31 cellular contexts compared by ENCODE assay signal in genomic region chr19:48033604-48034003, GRCh38. TPM values are rescaled to one million over a fixed set of nuclear protein-coding genes. Genes with fewer than 3 reads are reported as not detected.
DNase-seq lines count a peak whose midpoint lies in the region; ATAC-seq, FAIRE-seq and TF ChIP-seq lines count a peak whose summit lies in the region.
"Had no signal": no experiment of that assay in that cellular context is flagged by ENCODE, and none has a peak within 500 bp of the region (broad histone marks: within the 10 kb centered on the region; RNA-seq: fewer than 3 reads in every experiment).

No MANE protein-coding gene starts in this region.

- H4K20me1 ChIP-seq in HepG2 (ENCODE audit: insufficient read depth, low read length), result no peaks in the 10 kb centered on the region
- no peaks in the 10 kb centered on the region for H4K20me1 ChIP-seq in IMR-90 (ENCODE audit: insufficient read depth, low read length)
- H4K20me1 ChIP-seq in H1 (replicated peaks in 1 of 2; ENCODE audit: control insufficient read depth in 1 of 2, insufficient read depth in 2 of 2, low read length in 2 of 2), result no peaks in the 10 kb centered on the region
- H4K20me1 ChIP-seq: BLaER1 had no signal

- no peak for TF ChIP-seq RAD21 in HepG2 (CRISPR knock-in tag; IDR thresholded peaks at IDR 0.05)
- no peak for TF ChIP-seq RAD21 in IMR-90 (IDR thresholded peaks at IDR 0.05; ENCODE audit: low read length)
- TF ChIP-seq RAD21 in H1 (IDR thresholded peaks at IDR 0.05 in 1 of 2, conservative IDR thresholded peaks at IDR 0.05 in 1 of 2; ENCODE audit: low read depth in 2 of 2, low read length in 2 of 2), result no peak

- no peak for TF ChIP-seq EP300 in HepG2 (IDR thresholded peaks at IDR 0.05; ENCODE audit: low read depth in 2 of 2, low read length in 2 of 2)
- no peak for TF ChIP-seq EP300 in HepG2 (CRISPR knock-in tag; IDR thresholded peaks at IDR 0.05; ENCODE audit: borderline replicate concordance)
- no peak for TF ChIP-seq EP300 in H1 (IDR thresholded peaks at IDR 0.05; ENCODE audit: borderline replicate concordance in 1 of 2, low read depth in 2 of 2, low read length in 2 of 2)

- H3K23ac ChIP-seq in IMR-90 (ENCODE audit: low read depth, low read length), result no peak overlapping the region
- no peak overlapping the region for H3K23ac ChIP-seq in H1 (ENCODE audit: insufficient read length)

- DNase-seq in HepG2 (ENCODE audit: low spot score) (no peak), right lobe of liver (no peak), IMR-90 (no peak), H1 (ENCODE audit: low read depth in 1 of 2, low spot score in 2 of 2) (no peak), SW480 (ENCODE audit: low spot score) (no peak)
- no peak for DNase-seq in stimulated activated CD4-positive, alpha-beta T cell treated with anti-CD3 and anti-CD28 coated beads, Interleukin-1b, Interleukin-23, amount 100 ng/mL, for 48 hours
- DNase-seq: ACHN; BE2C; C1 segment of cervical spinal cord; CD4-positive, alpha-beta memory T cell; CD4-positive, CD25-positive, alpha-beta regulatory T cell; CD8-positive, alpha-beta memory T cell; COR-L47; DMS 273 treated with DMSO at 0.1 percent for 48 hours; DMS153; DMS53; DMS79; DND-41; EL; GDM1 had no signal

- no peak overlapping the region for H2BK20ac ChIP-seq in IMR-90 (ENCODE audit: low read depth, low read length)
- H2BK20ac ChIP-seq in H1 (ENCODE audit: low read length), result no peak overlapping the region

- no peaks in the 10 kb centered on the region for H3K4me1 ChIP-seq in HepG2 (ENCODE audit: insufficient read depth, low read length)
- no peaks in the 10 kb centered on the region for H3K4me1 ChIP-seq in right lobe of liver
- no peaks in the 10 kb centered on the region for H3K4me1 ChIP-seq in IMR-90 (ENCODE audit: control insufficient read depth, insufficient read depth, low read length)
- H3K4me1 ChIP-seq in H1 (replicated peaks in 1 of 4; ENCODE audit: control insufficient read depth in 3 of 4, insufficient read depth in 4 of 4, low read length in 3 of 4), result no peaks in the 10 kb centered on the region
- H3K4me1 ChIP-seq: BE2C had no signal

- H3K27ac ChIP-seq in HepG2 (ENCODE audit: extremely low read length, insufficient read depth, low read length), result no peak overlapping the region
- H3K27ac ChIP-seq in right lobe of liver, result no peak overlapping the region
- no peak overlapping the region for H3K27ac ChIP-seq in IMR-90 (ENCODE audit: insufficient read depth, low read length)
- no peak overlapping the region for H3K27ac ChIP-seq in H1 (ENCODE audit: low read depth, low read length)
- H3K27ac ChIP-seq: 22Rv1, BLaER1 had no signal

- no peak for TF ChIP-seq CTCF in HepG2 (CRISPR knock-in tag; IDR thresholded peaks at IDR 0.05)
- no peak for TF ChIP-seq CTCF in right lobe of liver (IDR thresholded peaks at IDR 0.05)
- TF ChIP-seq CTCF in IMR-90 (conservative IDR thresholded peaks at IDR 0.05; ENCODE audit: low read depth, low read length), result no peak
- no peak for TF ChIP-seq CTCF in H1 (IDR thresholded peaks at IDR 0.05; ENCODE audit: control extremely low read depth in 1 of 3, insufficient read depth in 1 of 3, low read depth in 1 of 3, low read length in 3 of 3)

- H2AK9ac ChIP-seq in IMR-90 (replicated peaks; ENCODE audit: low read depth, low read length, poor library complexity), result no peak overlapping the region

- H3K4me2 ChIP-seq in HepG2 (ENCODE audit: low read depth, low read length) (no peak overlapping the region), IMR-90 (ENCODE audit: low read depth, low read length) (no peak overlapping the region), H1 (ENCODE audit: insufficient read depth in 1 of 2, low read depth in 2 of 2, low read length in 2 of 2) (no peak overlapping the region)
- H3K4me2 ChIP-seq: BLaER1 had no signal

- H4K5ac ChIP-seq in IMR-90 (ENCODE audit: low read depth, low read length), result no peak overlapping the region
- H4K5ac ChIP-seq in H1 (ENCODE audit: insufficient read length, low read depth, low read length), result no peak overlapping the region

- TF ChIP-seq POLR2A in HepG2 (IDR thresholded peaks at IDR 0.05; ENCODE audit: insufficient read depth in 1 of 2, low read depth in 2 of 2, low read length in 2 of 2) (no peak), right lobe of liver (IDR thresholded peaks at IDR 0.05) (no peak), IMR-90 (IDR thresholded peaks at IDR 0.05; ENCODE audit: low read depth, low read length) (no peak), H1 (IDR thresholded peaks at IDR 0.05; ENCODE audit: control extremely low read depth in 1 of 2, low read depth in 2 of 2, low read length in 2 of 2) (no peak)

- BruUV-seq in HepG2 (replicated peaks; lab: Mats Ljungman, UMichigan), result no TSS peak
- BruUV-seq in IMR-90 (replicated peaks; lab: Mats Ljungman, UMichigan), result no TSS peak

- H2BK12ac ChIP-seq in H1 (ENCODE audit: low read depth, low read length), result no peak overlapping the region

- H3K9me3 ChIP-seq in HepG2 (ENCODE audit: low read length) (peaks cover 8% of the 10 kb centered on the region), right lobe of liver (no peaks in the 10 kb centered on the region), IMR-90 (ENCODE audit: control insufficient read depth, insufficient read depth, low read length) (no peaks in the 10 kb centered on the region), H1 (ENCODE audit: insufficient read depth in 2 of 2, low read depth in 1 of 2, low read length in 1 of 2) (peaks cover 4 to 8% of the 10 kb centered on the region in 2 experiments; a peak in 2 of 4 replicates)
- H3K9me3 ChIP-seq: BE2C had no signal

- H3K79me1 ChIP-seq in IMR-90 (ENCODE audit: low read depth in 1 of 2, low read length in 2 of 2) (no peaks in the 10 kb centered on the region), H1 (ENCODE audit: low read depth, low read length) (no peaks in the 10 kb centered on the region)

- no peaks in the 10 kb centered on the region for H3K23me2 ChIP-seq in H1 (ENCODE audit: low read depth, low read length)

- no peak overlapping the region for H4K91ac ChIP-seq in IMR-90 (ENCODE audit: insufficient read depth, low read depth, low read length)
- no peak overlapping the region for H4K91ac ChIP-seq in H1 (replicated peaks; ENCODE audit: insufficient read length, low read length)

- POLR2A ChIA-PET in HepG2 (lab: Yijun Ruan, JAX) (no interaction called here), IMR-90 (lab: Charles Lee; ENCODE audit: unreplicated experiment) (no interaction called here), H1 (lab: Charles Lee; ENCODE audit: partially characterized antibody) (interaction anchor here (0.5 kb wide), 1 partner anchor 239 kb away, joined by 3 read pairs; no protein-coding TSS in a partner anchor)

- H3K4me3 ChIP-seq in HepG2 (replicated peaks in 1 of 3; ENCODE audit: insufficient read depth in 1 of 3, low read depth in 2 of 3, low read length in 3 of 3) (no peak overlapping the region), right lobe of liver (no peak overlapping the region), IMR-90 (ENCODE audit: insufficient read depth, low read depth, low read length) (no peak overlapping the region), H1 (ENCODE audit: extremely low read depth in 1 of 4, insufficient read depth in 2 of 4, low read depth in 3 of 4, low read length in 4 of 4) (no peak overlapping the region)
- H3K4me3 ChIP-seq: BLaER1, GM12878 had no signal

- no peaks in the 10 kb centered on the region for H3K9me1 ChIP-seq in IMR-90 (ENCODE audit: insufficient read depth, low read length)

- CTCF ChIA-PET in HepG2 (lab: Yijun Ruan, JAX; ENCODE audit: low intra/inter-chr PET ratio, low total read pairs), result no interaction called here
- CTCF ChIA-PET in IMR-90 (lab: Yijun Ruan, JAX), result interaction anchor here (0.6 kb wide), 2 partner anchors 70 to 165 kb away, joined by 3 to 4 read pairs; no protein-coding TSS in a partner anchor
- CTCF ChIA-PET in H1 (lab: Charles Lee; ENCODE audit: partially characterized antibody), result interaction anchor here (1.1 to 1.2 kb wide), 2 partner anchors 36 to 69 kb away, joined by 3 to 4 read pairs; no protein-coding TSS in a partner anchor

- H2AK5ac ChIP-seq in IMR-90 (ENCODE audit: low read depth, low read length), result no peak overlapping the region
- H2AK5ac ChIP-seq in H1 (ENCODE audit: low read depth, low read length), result no peak overlapping the region

- H3K56ac ChIP-seq in IMR-90 (ENCODE audit: extremely low read depth, insufficient read depth, low read length) (no peak overlapping the region), H1 (replicated peaks; ENCODE audit: insufficient read length, low read depth, low read length) (no peak overlapping the region)

- dilution Hi-C loops in IMR-90 (cut with HindIII; ENCODE audit: low sequenced_read_pairs, unreplicated experiment), result no loop called here

- H3K27me3 ChIP-seq in HepG2 (ENCODE audit: control insufficient read depth in 1 of 2, insufficient read depth in 2 of 2, low read length in 2 of 2) (peaks cover 0 to 31% of the 10 kb centered on the region in 2 experiments), right lobe of liver (no peaks in the 10 kb centered on the region), IMR-90 (ENCODE audit: control insufficient read depth, insufficient read depth, low read length) (peaks cover 2% of the 10 kb centered on the region), H1 (replicated peaks in 1 of 4; ENCODE audit: control insufficient read depth in 3 of 4, extremely low read depth in 1 of 4, insufficient read depth in 3 of 4, low read length in 3 of 4) (no peaks in the 10 kb centered on the region)
- H3K27me3 ChIP-seq: BLaER1 had no signal

- no peak overlapping the region for H2BK120ac ChIP-seq in IMR-90 (ENCODE audit: low read depth, low read length)
- H2BK120ac ChIP-seq in H1 (replicated peaks; ENCODE audit: low read depth, low read length), result no peak overlapping the region

- H3K4ac ChIP-seq in IMR-90 (ENCODE audit: low read depth, low read length) (no peak overlapping the region), H1 (replicated peaks; ENCODE audit: insufficient read length, low read depth, low read length) (no peak overlapping the region)

- in situ Hi-C loops in HepG2 (cut with HindIII; ENCODE audit: extremely low pct_ligation_motif_present, low pct_unique_long_range_greater_than_20kb), result no loop called here
- in situ Hi-C loops in IMR-90 (cut with MboI; ENCODE audit: low sequenced_read_pairs), result no loop called here

- intact Hi-C loops in HepG2 (cut with micrococcal nuclease; ENCODE audit: unreplicated experiment), result no loop called here
- intact Hi-C loops in right lobe of liver (cut with DNase I), result no loop called here
- intact Hi-C loops in IMR-90 (cut with micrococcal nuclease), result no loop called here

- no peak overlapping the region for H3K14ac ChIP-seq in IMR-90 (replicated peaks; ENCODE audit: low read depth, low read length)
- H3K14ac ChIP-seq in H1 (ENCODE audit: insufficient read length), result no peak overlapping the region

- no peaks in the 10 kb centered on the region for H3K79me2 ChIP-seq in HepG2 (ENCODE audit: insufficient read depth, low read length)
- H3K79me2 ChIP-seq in H1 (ENCODE audit: control insufficient read depth in 1 of 2, insufficient read depth in 2 of 2, low read length in 2 of 2), result no peaks in the 10 kb centered on the region

- ATAC-seq in HepG2 (no peak), right lobe of liver (no peak), IMR-90 (ENCODE audit: low read depth) (no peak)
- ATAC-seq: GM12878 had no signal

- no peak overlapping the region for H2BK5ac ChIP-seq in IMR-90 (ENCODE audit: low read depth, low read length, poor library complexity, severe bottlenecking)
- no peak overlapping the region for H2BK5ac ChIP-seq in H1 (ENCODE audit: low read depth, low read length)

- no peak overlapping the region for H3K9ac ChIP-seq in HepG2 (ENCODE audit: insufficient read depth, low read depth, low read length)
- no peak overlapping the region for H3K9ac ChIP-seq in IMR-90 (ENCODE audit: low read depth, low read length)
- H3K9ac ChIP-seq in H1 (replicated peaks in 1 of 4; ENCODE audit: extremely low read depth in 1 of 4, low read depth in 3 of 4, low read length in 3 of 4), result no peak overlapping the region
- H3K9ac ChIP-seq: BLaER1 had no signal

- H3K36me3 ChIP-seq in HepG2 (replicated peaks in 1 of 2; ENCODE audit: control insufficient read depth in 1 of 2, insufficient read depth in 2 of 2, low read length in 2 of 2), result no peaks in the 10 kb centered on the region
- no peaks in the 10 kb centered on the region for H3K36me3 ChIP-seq in right lobe of liver
- H3K36me3 ChIP-seq in IMR-90 (ENCODE audit: control insufficient read depth, insufficient read depth, low read length), result no peaks in the 10 kb centered on the region
- H3K36me3 ChIP-seq in H1 (ENCODE audit: control insufficient read depth in 2 of 4, insufficient read depth in 4 of 4, low read length in 3 of 4), result no peaks in the 10 kb centered on the region
- H3K36me3 ChIP-seq: BE2C, BLaER1 had no signal

- WGBS in HepG2 (ENCODE audit: low lambda C conversion rate), result 49% methylated on average over 5 of the region's 5 CpGs
- 36% methylated on average over 5 of the region's 5 CpGs for WGBS in right lobe of liver (ENCODE audit: insufficient coverage, low coverage, low lambda C conversion rate, missing lambda C conversion rate)
- 57% methylated on average over 4 of the region's 5 CpGs; no CpG with 5 or more reads in 1 of the 2 experiments for WGBS in IMR-90 (ENCODE audit: extremely low coverage in 2 of 2, insufficient read length in 1 of 2), 2 experiments
- 70% methylated on average over 5 of the region's 5 CpGs; no CpG with 5 or more reads in 1 of the 2 experiments for WGBS in H1 (ENCODE audit: extremely low coverage in 1 of 2, insufficient coverage in 1 of 2, insufficient read length in 1 of 2, insufficient replicate concordance in 2 of 2, low coverage in 1 of 2, low lambda C conversion rate in 2 of 2, missing lambda C conversion rate in 1 of 2), 2 experiments

- H2AFZ ChIP-seq in HepG2 (ENCODE audit: low read length) (no peak overlapping the region), IMR-90 (replicated peaks; ENCODE audit: low read length, poor library complexity) (no peak overlapping the region), H1 (ENCODE audit: low read length) (no peak overlapping the region)

- H2BK15ac ChIP-seq in IMR-90 (ENCODE audit: low read depth, low read length) (no peak overlapping the region), H1 (ENCODE audit: low read length) (no peak overlapping the region)

- H3K18ac ChIP-seq in IMR-90 (ENCODE audit: low read depth, low read length) (no peak overlapping the region), H1 (ENCODE audit: extremely low read depth, low read length) (no peak overlapping the region)

- no peak for FAIRE-seq in HepG2 (lab: Jason Lieb, UNC)
- FAIRE-seq in H1 (lab: Jason Lieb, UNC), result no peak
- FAIRE-seq: GM12878, GM12892, GM18507 had no signal

- H4K8ac ChIP-seq in IMR-90 (ENCODE audit: low read depth in 2 of 2, low read length in 2 of 2) (no peak overlapping the region), H1 (ENCODE audit: extremely low read depth, insufficient read depth, low read length) (no peak overlapping the region)

RNA-seq across cellular contexts. Expression of gene CABP5, which starts 10.3 kb away (rescaled TPM):
- total RNA-seq in HepG2 (2016; rRNA removed; fragmentation: Illumina TruSeq; extraction: Trizol) (not detected in 2 replicates), right lobe of liver (not detected), IMR-90 (2012; rRNA removed) (not detected in 2 replicates)
- not detected in 2 replicates for total RNA-seq in HepG2 (2016; cell fraction: cytosol; rRNA removed; fragmentation: Illumina TruSeq; extraction: Trizol; ENCODE audit: low read depth)
- not detected in 2 replicates for total RNA-seq in HepG2 (2016; cell fraction: insoluble cytoplasmic fraction; rRNA removed; fragmentation: Illumina TruSeq; extraction: Trizol)
- not detected in 2 replicates for total RNA-seq in HepG2 (2016; cell fraction: membrane; rRNA removed; fragmentation: Illumina TruSeq; extraction: Trizol)
- not detected in 2 replicates for total RNA-seq in HepG2 (2016; cell fraction: nucleus; rRNA removed; fragmentation: Illumina TruSeq; extraction: Trizol)
- polyA plus RNA-seq in HepG2 (2011; rRNA removed) (not detected in 2 replicates), IMR-90 (2012; rRNA removed) (not detected in 2 replicates), H1 (2011; rRNA removed) (not detected in 2 replicates)
- polyA plus RNA-seq in HepG2 (2011; cell fraction: cytosol; rRNA removed), result not detected in 2 replicates
- polyA plus RNA-seq in HepG2 (2011; cell fraction: nucleus; rRNA removed), result not detected in 2 replicates
- not detected in 2 replicates for polyA plus RNA-seq in HepG2 (2012)
- polyA plus RNA-seq in HepG2 (2016; cell fraction: cytosol; fragmentation: Illumina TruSeq; extraction: Trizol; ENCODE audit: low read depth), result not detected in 2 replicates
- not detected in 2 replicates for polyA plus RNA-seq in HepG2 (2016; cell fraction: insoluble cytoplasmic fraction; fragmentation: Illumina TruSeq; extraction: Trizol; ENCODE audit: low read depth)
- not detected in 2 replicates for polyA plus RNA-seq in HepG2 (2016; cell fraction: membrane; fragmentation: Illumina TruSeq; extraction: Trizol; ENCODE audit: low read depth)
- not detected in 2 replicates for polyA plus RNA-seq in HepG2 (2016; cell fraction: nucleus; fragmentation: Illumina TruSeq; extraction: Trizol; ENCODE audit: insufficient read depth, low read depth)
- not detected in 2 replicates for polyA minus RNA-seq in HepG2 (2011; rRNA and poly(A)+ RNA removed; ENCODE audit: low replicate concordance)
- polyA minus RNA-seq in HepG2 (2011; cell fraction: cytosol; rRNA and poly(A)+ RNA removed), result not detected in 2 replicates
- not detected in 2 replicates for polyA minus RNA-seq in HepG2 (2011; cell fraction: nucleus; rRNA and poly(A)+ RNA removed)
- polyA plus RNA-seq in IMR-90 (2012; cell fraction: cytosol; rRNA removed), result not detected in 2 replicates
- polyA plus RNA-seq in IMR-90 (2012; cell fraction: nucleus; rRNA removed; ENCODE audit: low replicate concordance), result not detected in 2 replicates
- not detected in 2 replicates for total RNA-seq in H1 (2021; fragmentation: NEBNext Ultra II Directional; extraction: Animal tissue kit (Norgen Biotek cat#: 25700))
- polyA plus RNA-seq in H1 (2011; cell fraction: cytosol; rRNA removed), result not detected
- polyA plus RNA-seq in H1 (2011; cell fraction: nucleus; rRNA removed), result not detected
- not detected in 4 replicates for polyA plus RNA-seq in H1 (2012, experiment 1 of 2)
- polyA plus RNA-seq in H1 (2012, experiment 2 of 2), result not detected
- polyA plus RNA-seq in H1 (2013, experiment 1 of 2), result not detected
- 0.04 TPM for polyA plus RNA-seq in H1 (2013, experiment 2 of 2)
- not detected in 2 replicates for polyA minus RNA-seq in H1 (2011; rRNA and poly(A)+ RNA removed)
- polyA minus RNA-seq in H1 (2011; cell fraction: cytosol; rRNA and poly(A)+ RNA removed), result not detected
- not detected for polyA minus RNA-seq in H1 (2011; cell fraction: nucleus; rRNA and poly(A)+ RNA removed)
- total RNA-seq: A172; A673; CD4-positive, alpha-beta memory T cell; CD8-positive, alpha-beta memory T cell; Daoy; G401; GM12878 had no signal
- polyA plus RNA-seq: AG04450; CD4-positive, alpha-beta memory T cell; CD4-positive, CD25-positive, alpha-beta regulatory T cell; CD8-positive, alpha-beta memory T cell; GM12878 had no signal

RNA-seq across cellular contexts. Expression of gene ELSPBP1, which starts 39.2 kb away (rescaled TPM):
- total RNA-seq in HepG2 (2016; rRNA removed; fragmentation: Illumina TruSeq; extraction: Trizol), result not detected in 2 replicates
- not detected in 2 replicates for total RNA-seq in HepG2 (2016; cell fraction: cytosol; rRNA removed; fragmentation: Illumina TruSeq; extraction: Trizol; ENCODE audit: low read depth)
- total RNA-seq in HepG2 (2016; cell fraction: insoluble cytoplasmic fraction; rRNA removed; fragmentation: Illumina TruSeq; extraction: Trizol), result not detected in 2 replicates
- total RNA-seq in HepG2 (2016; cell fraction: membrane; rRNA removed; fragmentation: Illumina TruSeq; extraction: Trizol), result not detected in 2 replicates
- not detected in 2 replicates for total RNA-seq in HepG2 (2016; cell fraction: nucleus; rRNA removed; fragmentation: Illumina TruSeq; extraction: Trizol)
- polyA plus RNA-seq in HepG2 (2011; rRNA removed), result not detected in 2 replicates
- polyA plus RNA-seq in HepG2 (2011; cell fraction: cytosol; rRNA removed), result not detected in 2 replicates
- polyA plus RNA-seq in HepG2 (2011; cell fraction: nucleus; rRNA removed), result not detected in 2 replicates
- not detected in 2 replicates for polyA plus RNA-seq in HepG2 (2012)
- not detected in 2 replicates for polyA plus RNA-seq in HepG2 (2016; cell fraction: cytosol; fragmentation: Illumina TruSeq; extraction: Trizol; ENCODE audit: low read depth)
- not detected in 2 replicates for polyA plus RNA-seq in HepG2 (2016; cell fraction: insoluble cytoplasmic fraction; fragmentation: Illumina TruSeq; extraction: Trizol; ENCODE audit: low read depth)
- not detected in 2 replicates for polyA plus RNA-seq in HepG2 (2016; cell fraction: membrane; fragmentation: Illumina TruSeq; extraction: Trizol; ENCODE audit: low read depth)
- polyA plus RNA-seq in HepG2 (2016; cell fraction: nucleus; fragmentation: Illumina TruSeq; extraction: Trizol; ENCODE audit: insufficient read depth, low read depth), result not detected in 2 replicates
- polyA minus RNA-seq in HepG2 (2011; rRNA and poly(A)+ RNA removed; ENCODE audit: low replicate concordance), result not detected in 2 replicates
- polyA minus RNA-seq in HepG2 (2011; cell fraction: cytosol; rRNA and poly(A)+ RNA removed), result not detected in 2 replicates
- not detected in 2 replicates for polyA minus RNA-seq in HepG2 (2011; cell fraction: nucleus; rRNA and poly(A)+ RNA removed)
- not detected for total RNA-seq in right lobe of liver
- not detected in 2 replicates for total RNA-seq in IMR-90 (2012; rRNA removed)
- polyA plus RNA-seq in IMR-90 (2012; rRNA removed), result not detected in 2 replicates
- not detected in 2 replicates for polyA plus RNA-seq in IMR-90 (2012; cell fraction: cytosol; rRNA removed)
- polyA plus RNA-seq in IMR-90 (2012; cell fraction: nucleus; rRNA removed; ENCODE audit: low replicate concordance), result not detected in 2 replicates
- total RNA-seq in H1 (2021; fragmentation: NEBNext Ultra II Directional; extraction: Animal tissue kit (Norgen Biotek cat#: 25700)), result not detected in 2 replicates
- not detected in 2 replicates for polyA plus RNA-seq in H1 (2011; rRNA removed)
- polyA plus RNA-seq in H1 (2011; cell fraction: cytosol; rRNA removed), result not detected
- polyA plus RNA-seq in H1 (2011; cell fraction: nucleus; rRNA removed), result not detected
- not detected in 4 replicates for polyA plus RNA-seq in H1 (2012, experiment 1 of 2)
- not detected for polyA plus RNA-seq in H1 (2012, experiment 2 of 2)
- polyA plus RNA-seq in H1 (2013, experiment 1 of 2), result not detected
- not detected for polyA plus RNA-seq in H1 (2013, experiment 2 of 2)
- polyA minus RNA-seq in H1 (2011; rRNA and poly(A)+ RNA removed), result not detected in 2 replicates
- not detected for polyA minus RNA-seq in H1 (2011; cell fraction: cytosol; rRNA and poly(A)+ RNA removed)
- not detected for polyA minus RNA-seq in H1 (2011; cell fraction: nucleus; rRNA and poly(A)+ RNA removed)
- total RNA-seq: A172; CD4-positive, alpha-beta memory T cell; CD4-positive, CD25-positive, alpha-beta regulatory T cell; CD8-positive, alpha-beta memory T cell; Daoy; G401; GM12878 had no signal
- polyA plus RNA-seq: AG04450; CD14-positive monocyte; CD4-positive, alpha-beta memory T cell; CD4-positive, CD25-positive, alpha-beta regulatory T cell; CD8-positive, alpha-beta memory T cell; GM12878 had no signal

RNA-seq across cellular contexts. Expression of gene BSPH1, which starts 41.6 kb away (rescaled TPM):
- total RNA-seq in HepG2 (2016; rRNA removed; fragmentation: Illumina TruSeq; extraction: Trizol), result not detected in 2 replicates
- total RNA-seq in HepG2 (2016; cell fraction: cytosol; rRNA removed; fragmentation: Illumina TruSeq; extraction: Trizol; ENCODE audit: low read depth), result not detected in 2 replicates
- total RNA-seq in HepG2 (2016; cell fraction: insoluble cytoplasmic fraction; rRNA removed; fragmentation: Illumina TruSeq; extraction: Trizol), result not detected in 2 replicates
- not detected in 2 replicates for total RNA-seq in HepG2 (2016; cell fraction: membrane; rRNA removed; fragmentation: Illumina TruSeq; extraction: Trizol)
- not detected in 2 replicates for total RNA-seq in HepG2 (2016; cell fraction: nucleus; rRNA removed; fragmentation: Illumina TruSeq; extraction: Trizol)
- not detected in 2 replicates for polyA plus RNA-seq in HepG2 (2011; rRNA removed)
- not detected in 2 replicates for polyA plus RNA-seq in HepG2 (2011; cell fraction: cytosol; rRNA removed)
- polyA plus RNA-seq in HepG2 (2011; cell fraction: nucleus; rRNA removed), result not detected in 2 replicates
- polyA plus RNA-seq in HepG2 (2012), result not detected in 2 replicates
- polyA plus RNA-seq in HepG2 (2016; cell fraction: cytosol; fragmentation: Illumina TruSeq; extraction: Trizol; ENCODE audit: low read depth), result not detected in 2 replicates
- polyA plus RNA-seq in HepG2 (2016; cell fraction: insoluble cytoplasmic fraction; fragmentation: Illumina TruSeq; extraction: Trizol; ENCODE audit: low read depth), result not detected in 2 replicates
- not detected in 2 replicates for polyA plus RNA-seq in HepG2 (2016; cell fraction: membrane; fragmentation: Illumina TruSeq; extraction: Trizol; ENCODE audit: low read depth)
- polyA plus RNA-seq in HepG2 (2016; cell fraction: nucleus; fragmentation: Illumina TruSeq; extraction: Trizol; ENCODE audit: insufficient read depth, low read depth), result not detected in 2 replicates
- not detected in 2 replicates for polyA minus RNA-seq in HepG2 (2011; rRNA and poly(A)+ RNA removed; ENCODE audit: low replicate concordance)
- polyA minus RNA-seq in HepG2 (2011; cell fraction: cytosol; rRNA and poly(A)+ RNA removed), result not detected in 2 replicates
- polyA minus RNA-seq in HepG2 (2011; cell fraction: nucleus; rRNA and poly(A)+ RNA removed), result not detected in 2 replicates
- total RNA-seq in right lobe of liver, result not detected
- total RNA-seq in IMR-90 (2012; rRNA removed), result not detected in 2 replicates
- not detected in 2 replicates for polyA plus RNA-seq in IMR-90 (2012; rRNA removed)
- not detected in 2 replicates for polyA plus RNA-seq in IMR-90 (2012; cell fraction: cytosol; rRNA removed)
- polyA plus RNA-seq in IMR-90 (2012; cell fraction: nucleus; rRNA removed; ENCODE audit: low replicate concordance), result not detected in 2 replicates
- total RNA-seq in H1 (2021; fragmentation: NEBNext Ultra II Directional; extraction: Animal tissue kit (Norgen Biotek cat#: 25700)), result not detected in 2 replicates
- polyA plus RNA-seq in H1 (2011; rRNA removed), result not detected in 2 replicates
- polyA plus RNA-seq in H1 (2011; cell fraction: cytosol; rRNA removed), result not detected
- polyA plus RNA-seq in H1 (2011; cell fraction: nucleus; rRNA removed), result not detected
- not detected in 4 replicates for polyA plus RNA-seq in H1 (2012, experiment 1 of 2)
- polyA plus RNA-seq in H1 (2012, experiment 2 of 2), result not detected
- polyA plus RNA-seq in H1 (2013, experiment 1 of 2), result not detected
- polyA plus RNA-seq in H1 (2013, experiment 2 of 2), result not detected
- polyA minus RNA-seq in H1 (2011; rRNA and poly(A)+ RNA removed), result not detected in 2 replicates
- not detected for polyA minus RNA-seq in H1 (2011; cell fraction: cytosol; rRNA and poly(A)+ RNA removed)
- not detected for polyA minus RNA-seq in H1 (2011; cell fraction: nucleus; rRNA and poly(A)+ RNA removed)
- total RNA-seq: A172; A673; CD4-positive, alpha-beta memory T cell; CD4-positive, CD25-positive, alpha-beta regulatory T cell; CD8-positive, alpha-beta memory T cell; Daoy; G401; GM12878 had no signal
- polyA plus RNA-seq: AG04450; CD14-positive monocyte; CD4-positive, alpha-beta memory T cell; CD4-positive, CD25-positive, alpha-beta regulatory T cell; CD8-positive, alpha-beta memory T cell; GM12878 had no signal

Comparison
In these comparisons a context has a peak if more than half of its experiments do, and no peak if none do; other contexts are left out.
1. Of the 41 proteins assayed by ChIP-seq in both HepG2 and H1: peak only in HepG2: none; only in H1: none; in both: MAFK; in neither: 40.